10 cellular contexts compared by ENCODE assay signal in the genomic region with DNA sequence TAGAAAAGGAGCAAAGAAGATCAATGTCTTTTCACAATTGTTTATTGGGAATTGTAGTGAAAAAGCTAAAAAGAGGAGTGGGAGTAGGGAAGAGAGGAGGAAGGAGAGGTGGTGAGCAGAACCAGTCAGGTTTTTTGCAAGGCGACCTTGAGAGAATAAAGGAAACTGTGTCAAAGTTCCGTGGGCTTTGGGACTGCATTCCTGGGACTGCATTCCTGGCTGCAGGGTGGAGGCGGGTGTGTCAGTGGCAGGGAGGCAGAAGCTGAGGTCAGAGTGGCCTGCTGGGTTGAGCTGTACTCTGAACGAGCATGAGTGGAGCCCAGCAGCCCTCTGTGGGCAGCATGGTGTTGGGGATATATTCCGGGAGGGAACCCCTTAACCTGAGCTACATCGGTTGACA.
DNase-seq lines count a peak whose midpoint lies in the region; ATAC-seq, FAIRE-seq and TF ChIP-seq lines count a peak whose summit lies in the region.
"Had no signal": no experiment of that assay in that cellular context is flagged by ENCODE, and none has a peak within 500 bp of the region (broad histone marks: within the 10 kb centered on the region; RNA-seq: fewer than 3 reads in every experiment).

No MANE protein-coding gene starts in this region.

- no peak overlapping the region for H3K4me3 ChIP-seq in upper lobe of left lung
- H3K4me3 ChIP-seq: prostate gland had no signal

- FAIRE-seq in HTR-8/SVneo (lab: Jason Lieb, UNC) = no peak

- WGBS in upper lobe of left lung, 2 donors = 64 to 68% methylated on average over 6 of the region's 6 CpGs

- H3K9me3 Mint-ChIP-seq in chondrocyte (ENCODE audit: low read depth) = no peaks in the 10 kb centered on the region

- peaks cover 20% of the 10 kb centered on the region for H3K36me3 Mint-ChIP-seq in chondrocyte (ENCODE audit: low read depth)

- peaks cover 0 to 40% (median 4%) of the 10 kb centered on the region in 4 donors for H3K36me3 ChIP-seq in upper lobe of left lung

- peak overlapping the region in 2 of 4 donors; percentile 13 to 25 for H3K27ac ChIP-seq in upper lobe of left lung
- H3K27ac ChIP-seq: prostate gland had no signal

- TF ChIP-seq CTCF in chondrocyte (IDR thresholded peaks at IDR 0.05) (peak; percentile 7), upper lobe of left lung (IDR thresholded peaks at IDR 0.05) (no peak)

- DNase-seq in HTR-8/SVneo (ENCODE audit: insufficient read length, low spot score) (peak; percentile 36), chondrocyte (ENCODE audit: low spot score) (no peak), left lobe of liver (ENCODE audit: low spot score) (peak; percentile 48), upper lobe of left lung (peak in 1 of 2 donors; percentile 55), SW 1271 (lab: John Stamatoyannopoulos, UW) (no peak), amniotic stem cell (lab: John Stamatoyannopoulos, UW) (no peak)
- no peak for DNase-seq in activated CD4-positive, alpha-beta T cell treated with anti-CD3 and anti-CD28 coated beads for 1 hour
- DNase-seq: glutamatergic neuron had no signal

- no peaks in the 10 kb centered on the region for H3K27me3 Mint-ChIP-seq in chondrocyte (ENCODE audit: low read depth)

- H3K27ac Mint-ChIP-seq in chondrocyte (ENCODE audit: unreplicated experiment) = peak overlapping the region; percentile 63

- peak; percentile 56 for ATAC-seq in left lobe of liver
- peak; percentile 58 to 66 for ATAC-seq in upper lobe of left lung (ENCODE audit: low FRiP score in 2 of 2)
- ATAC-seq in GM18520 (IDR thresholded peaks at IDR 0.05; ENCODE audit: unreplicated experiment) = no peak

- no peak for TF ChIP-seq EP300 in upper lobe of left lung (IDR thresholded peaks at IDR 0.05)

- H3K9me3 ChIP-seq in upper lobe of left lung = no peaks in the 10 kb centered on the region
- H3K9me3 ChIP-seq: prostate gland had no signal

- H3K4me1 Mint-ChIP-seq in chondrocyte (ENCODE audit: low read depth) = peaks cover 30% of the 10 kb centered on the region

- no peak overlapping the region for H3K4me3 Mint-ChIP-seq in chondrocyte (ENCODE audit: unreplicated experiment)

- peaks cover 0 to 7% (median 4%) of the 10 kb centered on the region in 4 donors for H3K4me1 ChIP-seq in upper lobe of left lung
- H3K4me1 ChIP-seq: prostate gland had no signal

- no peaks in the 10 kb centered on the region for H3K27me3 ChIP-seq in upper lobe of left lung

- TF ChIP-seq POLR2A in upper lobe of left lung (IDR thresholded peaks at IDR 0.05) = no peak

Comparison
In these comparisons a context has a peak if more than half of its experiments do, and no peak if none do; other contexts are left out.
1. DNase-seq: peak in HTR-8/SVneo (single experiment) and left lobe of liver (single experiment); none in chondrocyte (single experiment), SW 1271 (0 of 2), activated CD4-positive, alpha-beta T cell treated with anti-CD3 and anti-CD28 coated beads for 1 hour (single experiment) and amniotic stem cell (single experiment).